23 cellular contexts compared by ENCODE assay signal in genomic region chr1:51982161-51982560, GRCh38.
"Had no signal": no experiment of that assay in that cellular context is flagged by ENCODE, and none has a peak within 500 bp of the region (broad histone marks: within the 10 kb centered on the region; RNA-seq: fewer than 3 reads in every experiment).

No MANE protein-coding gene starts in this region.

- H3K36me3 ChIP-seq: stomach, suprapubic skin, thoracic aorta, thyroid gland, tibial artery, tibial nerve, transverse colon, upper lobe of left lung, upper lobe of right lung, uterus, vagina had no signal

- H3K9me3 ChIP-seq: stomach, suprapubic skin, testis, thoracic aorta, thyroid gland, tibial artery, tibial nerve, transverse colon, upper lobe of left lung, upper lobe of right lung, uterus, vagina had no signal

- H3K27ac ChIP-seq: stomach, suprapubic skin, testis, thoracic aorta, thyroid gland, tibial artery, tibial nerve, transverse colon, upper lobe of left lung, upper lobe of right lung, uterus, vagina had no signal

- DNase-seq: stimulated activated CD4-positive, alpha-beta T cell treated with anti-CD3 and anti-CD28 coated beads, Interleukin-2, amount 100 ng/mL, for 48 hours; stimulated activated CD4-positive, alpha-beta T cell treated with anti-CD3 and anti-CD28 coated beads, Interleukin-4, amount 100 ng/mL, for 1 hour; stimulated activated CD4-positive, alpha-beta T cell treated with anti-CD3 and anti-CD28 coated beads, Interleukin-4, amount 100 ng/mL, for 24 hours; stimulated activated CD4-positive, alpha-beta T cell treated with anti-CD3 and anti-CD28 coated beads, Interleukin-4, amount 100 ng/mL, for 4 hours; stimulated activated CD8-positive, alpha-beta memory T cell treated with anti-CD3 and anti-CD28 coated beads, Interleukin-4, amount 100 ng/mL, for 48 hours; stimulated activated naive B cell treated with anti-CD40 and anti-IgM and Interleukin-4, amounts not matched to agents 10 μg/mL and 1 μg/mL and 100 μg/mL, for 72 hours; stimulated activated naive CD4-positive, alpha-beta T cell; stimulated activated naive CD4-positive, alpha-beta T cell treated with Interleukin-2 at 50 U/mL for 16 hours; stimulated activated naive CD8-positive, alpha-beta T cell treated with anti-CD3 and anti-CD28 coated beads, Interleukin-15, amount 100 ng/mL, for 72 hours; stimulated activated naive CD8-positive, alpha-beta T cell treated with anti-CD3 and anti-CD28 coated beads, Interleukin-15, Interleukin-2, amounts not matched to agents 100 U/mL and 50 U/mL, for 24 hours; stomach; substantia nigra; testis; thyroid gland; tibial artery; transverse colon; upper lobe of left lung; upper lobe of right lung; uterus had no signal

- H3K4me1 ChIP-seq: suprapubic skin, testis, thyroid gland, tibial artery, tibial nerve, transverse colon, upper lobe of left lung, upper lobe of right lung, uterus, vagina had no signal

- H3K4me3 ChIP-seq: stomach, suprapubic skin, testis, thoracic aorta, thyroid gland, tibial artery, tibial nerve, transverse colon, upper lobe of left lung, upper lobe of right lung, uterus, vagina had no signal

- H3K27me3 ChIP-seq: stomach, suprapubic skin, testis, thyroid gland, tibial artery, tibial nerve, transverse colon, upper lobe of left lung, upper lobe of right lung, uterus, vagina had no signal
